In genomic region chr9:73270967-73271722, GRCh38 we compare ENCODE assay signal across 9 cellular contexts.
DNase-seq lines count a peak whose midpoint lies in the region; ATAC-seq and TF ChIP-seq lines count a peak whose summit lies in the region.
"Had no signal": no experiment of that assay in that cellular context is flagged by ENCODE, and none has a peak within 500 bp of the region (broad histone marks: within the 10 kb centered on the region; RNA-seq: fewer than 3 reads in every experiment).

No MANE protein-coding gene starts in this region.

- ATAC-seq in GM18861 (IDR thresholded peaks at IDR 0.05; ENCODE audit: unreplicated experiment) (peak; percentile 75), HG03378 (IDR thresholded peaks at IDR 0.05; ENCODE audit: unreplicated experiment) (peak; percentile 80), sciatic nerve (no peak)

- TF ChIP-seq CTCF in neural progenitor cell (IDR thresholded peaks at IDR 0.05), result no peak

- no peaks in the 10 kb centered on the region for H3K27me3 Mint-ChIP-seq in neural progenitor cell (ENCODE audit: insufficient read depth, low read depth)
- H3K27me3 Mint-ChIP-seq in CD8-positive, alpha-beta memory T cell, result peaks cover 0 to 1% of the 10 kb centered on the region in 2 donors

- no peaks in the 10 kb centered on the region for H4K20me1 ChIP-seq in neural progenitor cell (ENCODE audit: low read depth)

- H3K4me2 ChIP-seq in neural progenitor cell, result no peak overlapping the region

- no peaks in the 10 kb centered on the region for H3F3A ChIP-seq in neural progenitor cell (ENCODE audit: low read depth)

- H3K4me3 Mint-ChIP-seq in neural progenitor cell, result no peak overlapping the region
- H3K4me3 Mint-ChIP-seq in CD8-positive, alpha-beta memory T cell, result no peak overlapping the region

- intact Hi-C loops in sciatic nerve (cut with DNase I), result no loop called here

- H3K36me3 ChIP-seq in adipocyte (ENCODE audit: control insufficient read depth, insufficient read depth, low read length, severe bottlenecking) (no peaks in the 10 kb centered on the region), neural progenitor cell (no peaks in the 10 kb centered on the region)
- no peaks in the 10 kb centered on the region for H3K36me3 ChIP-seq in CD8-positive, alpha-beta memory T cell (ENCODE audit: insufficient read depth, low read length)

- peaks cover 2% of the 10 kb centered on the region for H3K4me1 Mint-ChIP-seq in neural progenitor cell
- no peaks in the 10 kb centered on the region for H3K4me1 Mint-ChIP-seq in CD8-positive, alpha-beta memory T cell

- H3K4me1 ChIP-seq in adipocyte (ENCODE audit: control insufficient read depth, insufficient read depth, low read length) (peaks cover 15% of the 10 kb centered on the region), neural progenitor cell (peaks cover 5% of the 10 kb centered on the region)
- no peaks in the 10 kb centered on the region for H3K4me1 ChIP-seq in CD8-positive, alpha-beta memory T cell (ENCODE audit: insufficient read depth, low read length)

- DNase-seq in adipocyte (ENCODE audit: low read depth) (peak; percentile 84), neural progenitor cell (ENCODE audit: low spot score) (no peak), HUDEP-2 (lab: John Stamatoyannopoulos, UW; ENCODE audit: unreplicated experiment in 76 of 76) (no peak), NCI-H1436 (lab: John Stamatoyannopoulos, UW) (no peak), sciatic nerve (ENCODE audit: low spot score) (no peak)
- no peak for DNase-seq in CD8-positive, alpha-beta memory T cell
- DNase-seq: NCI-H345 had no signal

- H3K79me2 ChIP-seq in neural progenitor cell (ENCODE audit: low read depth), result no peaks in the 10 kb centered on the region

- H3K27ac ChIP-seq in neural progenitor cell, result no peak overlapping the region
- H3K27ac ChIP-seq in CD8-positive, alpha-beta memory T cell (ENCODE audit: low read depth, low read length), result no peak overlapping the region

- no peaks in the 10 kb centered on the region for H3K27me3 ChIP-seq in adipocyte (replicated peaks; ENCODE audit: control insufficient read depth, insufficient read depth, low read length)
- no peaks in the 10 kb centered on the region for H3K27me3 ChIP-seq in neural progenitor cell
- no peaks in the 10 kb centered on the region for H3K27me3 ChIP-seq in CD8-positive, alpha-beta memory T cell (ENCODE audit: insufficient read depth, low read length, poor library complexity, severe bottlenecking)

- H3K9ac ChIP-seq in adipocyte (ENCODE audit: low read length) (no peak overlapping the region), neural progenitor cell (no peak overlapping the region)

- H3K9me3 ChIP-seq in adipocyte (ENCODE audit: control insufficient read depth, low read length) (no peaks in the 10 kb centered on the region), neural progenitor cell (ENCODE audit: low read depth) (no peaks in the 10 kb centered on the region)
- H3K9me3 ChIP-seq in CD8-positive, alpha-beta memory T cell (ENCODE audit: low read length), result no peaks in the 10 kb centered on the region

- CTCF ChIA-PET in CD8-positive, alpha-beta memory T cell (lab: Charles Lee), result no interaction called here

- no peaks in the 10 kb centered on the region for H3K36me3 Mint-ChIP-seq in neural progenitor cell
- no peaks in the 10 kb centered on the region for H3K36me3 Mint-ChIP-seq in CD8-positive, alpha-beta memory T cell

- H3K27ac Mint-ChIP-seq in neural progenitor cell, result no peak overlapping the region
- H3K27ac Mint-ChIP-seq in CD8-positive, alpha-beta memory T cell, result no peak overlapping the region

- no peaks in the 10 kb centered on the region for H3K9me3 Mint-ChIP-seq in neural progenitor cell
- peaks cover 0 to 2% (median 0%) of the 10 kb centered on the region in 5 donors for H3K9me3 Mint-ChIP-seq in CD8-positive, alpha-beta memory T cell

- peak overlapping the region; percentile 59 for H2AFZ ChIP-seq in neural progenitor cell (replicated peaks)

- POLR2A ChIA-PET in CD8-positive, alpha-beta memory T cell (lab: Charles Lee), result no interaction called here

- H3K4me3 ChIP-seq in adipocyte (ENCODE audit: low read length) (peak overlapping the region; percentile 55), neural progenitor cell (no peak overlapping the region)
- H3K4me3 ChIP-seq in CD8-positive, alpha-beta memory T cell (ENCODE audit: low read length), result no peak overlapping the region
